ENCODE assay signal across 8 cellular contexts in the genomic region with DNA sequence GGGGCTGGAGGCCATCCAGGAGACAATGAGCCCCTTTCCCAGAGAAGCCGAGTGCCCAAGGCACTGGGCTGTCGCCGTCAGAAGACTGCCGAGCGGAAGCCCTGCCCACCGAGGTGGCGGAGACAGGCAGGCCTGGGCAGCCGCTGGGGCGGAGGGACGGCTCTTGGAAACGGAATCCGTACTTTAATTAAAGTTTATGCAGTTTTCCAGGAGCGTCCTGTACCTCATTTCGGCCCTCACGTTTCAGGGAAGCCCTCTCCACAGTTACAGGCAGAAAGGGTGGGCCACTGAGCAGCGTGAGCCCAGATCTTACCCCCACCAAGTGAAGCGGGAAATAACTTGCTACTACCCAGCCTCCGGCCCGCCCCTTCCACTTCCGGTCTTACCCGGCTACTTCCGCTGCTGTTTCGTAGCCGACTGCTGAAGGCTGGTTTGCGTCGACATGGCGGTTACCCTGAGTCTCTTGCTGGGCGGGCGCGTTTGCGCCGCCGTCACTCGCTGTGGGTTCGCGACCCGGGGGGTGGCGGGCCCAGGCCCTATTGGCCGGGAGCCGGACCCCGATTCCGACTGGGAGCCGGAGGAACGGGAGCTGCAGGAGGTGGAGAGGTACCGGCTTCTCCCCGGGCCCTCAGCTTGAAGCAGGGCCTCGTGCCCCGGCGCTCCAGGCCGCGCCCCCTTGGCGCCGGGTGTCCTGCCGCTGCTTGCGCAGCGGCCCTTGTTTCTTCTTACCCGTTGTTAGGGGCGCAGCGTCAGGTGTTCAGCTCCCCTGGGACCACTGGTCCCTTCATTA. TPM values are rescaled to one million over a fixed set of nuclear protein-coding genes. Genes with fewer than 3 reads are reported as not detected.
DNase-seq lines count a peak whose midpoint lies in the region; ATAC-seq and TF ChIP-seq lines count a peak whose summit lies in the region.

A gene with protein sequence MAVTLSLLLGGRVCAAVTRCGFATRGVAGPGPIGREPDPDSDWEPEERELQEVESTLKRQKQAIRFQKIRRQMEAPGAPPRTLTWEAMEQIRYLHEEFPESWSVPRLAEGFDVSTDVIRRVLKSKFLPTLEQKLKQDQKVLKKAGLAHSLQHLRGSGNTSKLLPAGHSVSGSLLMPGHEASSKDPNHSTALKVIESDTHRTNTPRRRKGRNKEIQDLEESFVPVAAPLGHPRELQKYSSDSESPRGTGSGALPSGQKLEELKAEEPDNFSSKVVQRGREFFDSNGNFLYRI (plus strand): TSS at position 402 of the 790 bp plus-strand sequence. CDS start 41 bp downstream, at position 443.

- TF ChIP-seq CTCF in adrenal gland (IDR thresholded peaks at IDR 0.05) (no peak), heart right ventricle (IDR thresholded peaks at IDR 0.05) (no peak), type B pancreatic cell (conservative IDR thresholded peaks at IDR 0.05) (no peak)

- H3K27ac Mint-ChIP-seq in type B pancreatic cell = peak within 1 kb of the TSS; percentile 97

- peaks cover 17% of the 10 kb centered on the region for H3K36me3 Mint-ChIP-seq in type B pancreatic cell

- TF ChIP-seq POLR2A in GM15510 (IDR thresholded peaks at IDR 0.05; ENCODE audit: borderline replicate concordance, extremely low read depth, insufficient read length) = peak; percentile 95
- peak; percentile 43 to 82 for TF ChIP-seq POLR2A in adrenal gland (IDR thresholded peaks at IDR 0.05)

- H3K4me1 Mint-ChIP-seq in type B pancreatic cell (ENCODE audit: unreplicated experiment) = peaks cover 26% of the 10 kb centered on the region

- peaks cover 0 to 7% of the 10 kb centered on the region in 2 donors for H3K36me3 ChIP-seq in adrenal gland (replicated peaks in 1 of 2)
- H3K36me3 ChIP-seq in heart right ventricle = peaks cover 0 to 35% (median 8%) of the 10 kb centered on the region in 9 donors

- H3K27me3 Mint-ChIP-seq in type B pancreatic cell = no peaks in the 10 kb centered on the region

- peaks cover 20 to 48% of the 10 kb centered on the region in 2 donors for H3K4me1 ChIP-seq in adrenal gland (replicated peaks in 1 of 2)
- peaks cover 13 to 62% (median 47%) of the 10 kb centered on the region in 9 donors for H3K4me1 ChIP-seq in heart right ventricle

- H3K4me3 ChIP-seq in adrenal gland = peak within 1 kb of the TSS; percentile 64 to 83 (median 71)
- H3K4me3 ChIP-seq in heart right ventricle = peak within 1 kb of the TSS; percentile 62 to 90 (median 84)

- ATAC-seq in HG02884 (IDR thresholded peaks at IDR 0.05; ENCODE audit: unreplicated experiment) = peak; percentile 94
- ATAC-seq in heart right ventricle = peak; percentile 95 to 98 (median 96)

- WGBS in adrenal gland, 4 donors = 0 to 2% (median 1%) methylated on average over 9 to 59 of the region's 59 CpGs
- 0 to 1% methylated on average over 59 of the region's 59 CpGs for WGBS in heart right ventricle, 2 donors

- H3K27me3 ChIP-seq in adrenal gland (no peaks in the 10 kb centered on the region), heart right ventricle (no peaks in the 10 kb centered on the region)

- peak within 1 kb of the TSS; percentile 98 for H3K4me3 Mint-ChIP-seq in type B pancreatic cell

- H3K9me3 ChIP-seq in adrenal gland (replicated peaks in 1 of 3) (no peaks in the 10 kb centered on the region), heart right ventricle (no peaks in the 10 kb centered on the region)

- H3K9me3 Mint-ChIP-seq in type B pancreatic cell = no peaks in the 10 kb centered on the region

- DNase-seq in NCI-H146 treated with DMSO at 0.1 percent for 48 hours (lab: John Stamatoyannopoulos, UW; ENCODE audit: unreplicated experiment) = peak; percentile 56
- peak; percentile 74 to 93 (median 83) for DNase-seq in T-helper 1 cell
- peak; percentile 89 to 96 (median 93) for DNase-seq in adrenal gland
- DNase-seq in heart right ventricle = peak; percentile 90 to 94
- peak; percentile 92 to 99 (median 95) for DNase-seq in posterior cingulate gyrus
- peak; percentile 89 for DNase-seq in type B pancreatic cell (ENCODE audit: extremely low spot score, unreplicated experiment)

- intact Hi-C loops in adrenal gland (cut with DNase I) (no loop called here), heart right ventricle (cut with DNase I) (loop anchor here in 3 of 10 donors (2.0 to 5.0 kb wide), 2 partner anchors 17 to 33 kb away; a partner anchor contains a TSS), posterior cingulate gyrus (cut with DNase I) (loop anchor here (5.0 kb wide), 1 partner anchor 33 kb away; a partner anchor contains a TSS)

- H3K27ac ChIP-seq in adrenal gland (peak within 1 kb of the TSS; percentile 94 to 96 (median 96)), heart right ventricle (peak within 1 kb of the TSS; percentile 93 to 99 (median 96))

RNA-seq across cellular contexts. Expression of the gene that starts here (rescaled TPM):
- total RNA-seq in adrenal gland (100 to 1,000 TPM in 5 of 8 donors, 10 to 100 TPM in 3; 61.4 to 131 (median 103) TPM), heart right ventricle (100 to 1,000 TPM; 109 to 139 (median 119) TPM), type B pancreatic cell (ENCODE audit: low replicate concordance) (79.2 and 103 TPM in 2 replicates)
- polyA plus RNA-seq in adrenal gland (100 to 1,000 TPM in 1 of 3 donors, 10 to 100 TPM in 2; 53.5 to 133 (median 56.3) TPM), heart right ventricle (100 to 1,000 TPM in 1 of 2 donors, 10 to 100 TPM in 1; 56.5 to 119 TPM)

Comparison
In these comparisons a context has a peak if more than half of its experiments do, and no peak if none do; other contexts are left out.
1. Peak in every context shown above with its lines: DNase-seq, ATAC-seq, H3K4me3 ChIP-seq and H3K27ac ChIP-seq.